ENCODE assay signal across 20 cellular contexts in genomic region chr14:23612354-23612732, GRCh38. TPM values are rescaled to one million over a fixed set of nuclear protein-coding genes. Genes with fewer than 3 reads are reported as not detected.
DNase-seq lines count a peak whose midpoint lies in the region; ATAC-seq and TF ChIP-seq lines count a peak whose summit lies in the region.
"Had no signal": no experiment of that assay in that cellular context is flagged by ENCODE, and none has a peak within 500 bp of the region (broad histone marks: within the 10 kb centered on the region; RNA-seq: fewer than 3 reads in every experiment).

No MANE protein-coding gene starts in this region.

- ATAC-seq in body of pancreas (no peak), lung (ENCODE audit: insufficient read depth, low FRiP score) (peak; percentile 62), HG03196 (IDR thresholded peaks at IDR 0.05; ENCODE audit: unreplicated experiment) (no peak)
- ATAC-seq: Panc1 had no signal

- intact Hi-C loops in activated CD4-positive, alpha-beta T cell treated with anti-CD3 and anti-CD28 coated beads, Interleukin-2, amount 10 ng/mL, durations not matched to agents 24 days and 14 days (cut with micrococcal nuclease) = no loop called here
- intact Hi-C loops in body of pancreas (cut with DNase I) = no loop called here

- peaks cover 10% of the 10 kb centered on the region for H3K9me3 Mint-ChIP-seq in activated CD4-positive, alpha-beta T cell treated with anti-CD3 and anti-CD28 coated beads, Interleukin-2, amount 10 ng/mL, durations not matched to agents 24 days and 14 days

- H3K27ac Mint-ChIP-seq in activated CD4-positive, alpha-beta T cell treated with anti-CD3 and anti-CD28 coated beads, Interleukin-2, amount 10 ng/mL, durations not matched to agents 24 days and 14 days = peak overlapping the region; percentile 2

- H3K27me3 Mint-ChIP-seq in activated CD4-positive, alpha-beta T cell treated with anti-CD3 and anti-CD28 coated beads, Interleukin-2, amount 10 ng/mL, durations not matched to agents 24 days and 14 days = no peaks in the 10 kb centered on the region

- H3K9me3 ChIP-seq in body of pancreas (no peaks in the 10 kb centered on the region), lung (ENCODE audit: control insufficient read depth in 2 of 2, insufficient read depth in 1 of 2, low read length in 1 of 2) (no peaks in the 10 kb centered on the region)
- H3K9me3 ChIP-seq: SK-N-SH had no signal

- H3K36me3 Mint-ChIP-seq in activated CD4-positive, alpha-beta T cell treated with anti-CD3 and anti-CD28 coated beads, Interleukin-2, amount 10 ng/mL, durations not matched to agents 24 days and 14 days (ENCODE audit: low read depth) = peaks cover 7% of the 10 kb centered on the region

- H3K27ac ChIP-seq in body of pancreas (peak overlapping the region; percentile 3 to 91 (median 75)), lung (ENCODE audit: low read depth in 1 of 2, low read length in 1 of 2) (peak overlapping the region in 1 of 2 donors; percentile 21)
- H3K27ac ChIP-seq: BLaER1 treated with 17β-estradiol and CSF1 and Interleukin-3, amounts not matched to agents 10 nM and 100 nM had no signal

- DNase-seq in activated CD4-positive, alpha-beta T cell treated with anti-CD3 and anti-CD28 coated beads, Interleukin-2, amount 10 ng/mL, durations not matched to agents 24 days and 14 days = no peak
- no peak for DNase-seq in activated CD4-positive, alpha-beta T cell treated with anti-CD3 and anti-CD28 coated beads, Interleukin-2, amount 50 U/mL, for 4 hours
- DNase-seq in body of pancreas (no peak), lung (ENCODE audit: low spot score) (no peak), EL (no peak), islet precursor cell (no peak)
- no peak for DNase-seq in stimulated activated CD8-positive, alpha-beta memory T cell treated with anti-CD3 and anti-CD28 coated beads, Interleukin-4, amount 100 ng/mL, for 48 hours
- DNase-seq: 8988T, Calu3, GOT3, MM.1S, NCI-H187 treated with DMSO at 0.1 percent for 48 hours, NCI-H2171 treated with DMSO at 0.1 percent for 48 hours, NCI-H510A, NCI-H82, Right ventricle myocardium superior, SK-N-SH had no signal

- H3K4me3 ChIP-seq in body of pancreas (no peak overlapping the region), lung (no peak overlapping the region)
- H3K4me3 ChIP-seq: BLaER1 treated with 17β-estradiol and CSF1 and Interleukin-3, amounts not matched to agents 10 nM and 100 nM had no signal

- peaks cover 84% of the 10 kb centered on the region for H3K4me1 ChIP-seq in body of pancreas
- H3K4me1 ChIP-seq in lung (ENCODE audit: control insufficient read depth in 2 of 2, insufficient read depth in 2 of 2, low read length in 2 of 2) = peaks cover 0 to 1% of the 10 kb centered on the region in 2 donors

- no peak overlapping the region for H3K4me3 Mint-ChIP-seq in activated CD4-positive, alpha-beta T cell treated with anti-CD3 and anti-CD28 coated beads, Interleukin-2, amount 10 ng/mL, durations not matched to agents 24 days and 14 days

- H3K27me3 ChIP-seq in body of pancreas = no peaks in the 10 kb centered on the region
- no peaks in the 10 kb centered on the region for H3K27me3 ChIP-seq in lung (ENCODE audit: control insufficient read depth, insufficient read depth)
- H3K27me3 ChIP-seq: BLaER1 treated with 17β-estradiol and CSF1 and Interleukin-3, amounts not matched to agents 10 nM and 100 nM had no signal

- no peaks in the 10 kb centered on the region for H3K36me3 ChIP-seq in body of pancreas (replicated peaks in 1 of 2; ENCODE audit: insufficient read depth in 1 of 2, low read depth in 2 of 2)
- H3K36me3 ChIP-seq in lung (ENCODE audit: control insufficient read depth in 2 of 2, insufficient read depth in 2 of 2, low read length in 2 of 2) = no peaks in the 10 kb centered on the region
- H3K36me3 ChIP-seq: BLaER1 treated with 17β-estradiol and CSF1 and Interleukin-3, amounts not matched to agents 10 nM and 100 nM had no signal

- TF ChIP-seq CTCF in body of pancreas (IDR thresholded peaks at IDR 0.05) = no peak
- no peak for TF ChIP-seq CTCF in lung (IDR thresholded peaks at IDR 0.05; ENCODE audit: control extremely low read depth, extremely low read depth)

- no peak for TF ChIP-seq POLR2A in body of pancreas (IDR thresholded peaks at IDR 0.05)

- 55 to 56% methylated on average over 4 of the region's 4 CpGs for WGBS in body of pancreas, 2 donors
- 63 to 84% methylated on average over 4 of the region's 4 CpGs for WGBS in lung, 2 donors

- peaks cover 20% of the 10 kb centered on the region for H3K4me1 Mint-ChIP-seq in activated CD4-positive, alpha-beta T cell treated with anti-CD3 and anti-CD28 coated beads, Interleukin-2, amount 10 ng/mL, durations not matched to agents 24 days and 14 days

RNA-seq across cellular contexts. Expression of gene DHRS2, which starts 23.8 kb away (rescaled TPM):
- total RNA-seq in activated CD4-positive, alpha-beta T cell treated with anti-CD3 and anti-CD28 coated beads, Interleukin-2, amount 10 ng/mL, durations not matched to agents 24 days and 14 days = 2.4 and 3.1 TPM in 2 replicates
- total RNA-seq in body of pancreas = 1 to 10 TPM; 1.3 to 3.3 TPM
- under 1 TPM; 0.17 to 0.67 TPM for total RNA-seq in lung
- polyA plus RNA-seq in lung = under 1 TPM; 0.08 to 0.55 TPM
- total RNA-seq: Right ventricle myocardium superior had no signal

RNA-seq across cellular contexts. Expression of gene JPH4, which starts 33.8 kb away (rescaled TPM):
- total RNA-seq in activated CD4-positive, alpha-beta T cell treated with anti-CD3 and anti-CD28 coated beads, Interleukin-2, amount 10 ng/mL, durations not matched to agents 24 days and 14 days = not detected in 2 replicates
- total RNA-seq in body of pancreas (under 1 TPM; 0.52 to 0.99 TPM), lung (1 to 10 TPM in 1 of 2 donors, under 1 TPM in 1; 0.23 to 3.1 TPM)
- 1 to 10 TPM in 1 of 2 donors, under 1 TPM in 1; 0.44 to 1.6 TPM for polyA plus RNA-seq in lung
- total RNA-seq: Calu3 had no signal

RNA-seq across cellular contexts. Expression of gene AP1G2, which starts 44.8 kb away (rescaled TPM):
- total RNA-seq in activated CD4-positive, alpha-beta T cell treated with anti-CD3 and anti-CD28 coated beads, Interleukin-2, amount 10 ng/mL, durations not matched to agents 24 days and 14 days = 135 and 142 TPM in 2 replicates
- total RNA-seq in body of pancreas (100 to 1,000 TPM; 150 to 237 TPM), lung (100 to 1,000 TPM in 1 of 2 donors, 10 to 100 TPM in 1; 48.0 to 104 TPM)
- 100 to 1,000 TPM in 1 of 2 donors, 10 to 100 TPM in 1; 59.2 to 106 TPM for polyA plus RNA-seq in lung

RNA-seq across cellular contexts. Expression of gene THTPA, which starts 56.3 kb away (rescaled TPM):
- 14.5 and 16.7 TPM in 2 replicates for total RNA-seq in activated CD4-positive, alpha-beta T cell treated with anti-CD3 and anti-CD28 coated beads, Interleukin-2, amount 10 ng/mL, durations not matched to agents 24 days and 14 days
- total RNA-seq in body of pancreas (10 to 100 TPM; 11.7 to 43.2 TPM), lung (10 to 100 TPM; 10.7 to 22.1 TPM)
- 10 to 100 TPM in 1 of 2 donors, 1 to 10 TPM in 1; 7.7 to 17.6 TPM for polyA plus RNA-seq in lung
